In genomic region chr2:62321890-62322289, GRCh38 we compare ENCODE assay signal across 24 cellular contexts.
DNase-seq lines count a peak whose midpoint lies in the region; ATAC-seq and TF ChIP-seq lines count a peak whose summit lies in the region.
"Had no signal": no experiment of that assay in that cellular context is flagged by ENCODE, and none has a peak within 500 bp of the region (broad histone marks: within the 10 kb centered on the region; RNA-seq: fewer than 3 reads in every experiment).

No MANE protein-coding gene starts in this region.

- no peaks in the 10 kb centered on the region for H3K27me3 Mint-ChIP-seq in activated naive CD8-positive, alpha-beta T cell treated with anti-CD3 and anti-CD28 coated beads, Interleukin-2, amount 50 U/mL, for 24 hours
- H3K27me3 Mint-ChIP-seq: CD4-positive, alpha-beta memory T cell; IgD-negative memory B cell; progenitor cell of endocrine pancreas; T-helper 17 cell had no signal

- no peak for DNase-seq in activated naive CD8-positive, alpha-beta T cell treated with anti-CD3 and anti-CD28 coated beads, Interleukin-2, amount 50 U/mL, for 24 hours
- DNase-seq in stimulated activated effector memory CD8-positive, alpha-beta T cell treated with anti-CD3 and anti-CD28 coated beads, Interleukin-12 subunit alpha, Interleukin-12 subunit beta, amount 100 ng/mL, for 72 hours (ENCODE audit: low spot score in 2 of 2) = no peak
- no peak for DNase-seq in erythroblast (lab: John Stamatoyannopoulos, UW)
- DNase-seq: activated CD4-positive, alpha-beta T cell treated with anti-CD3 and anti-CD28 coated beads, Interleukin-2, amount 50 U/mL, for 48 hours; activated naive CD4-positive, alpha-beta T cell; activated T-cell treated with anti-CD3 and anti-CD28 coated beads for 4 hours; aorta; CD4-positive, alpha-beta memory T cell; central memory CD4-positive, alpha-beta T cell; DMS 273 treated with DMSO at 0.1 percent for 48 hours; dorsolateral prefrontal cortex; foreskin fibroblast; left ventricle myocardium superior; mucosa of descending colon; NCI-H510A; NK-92 treated with Interleukin-12 subunit alpha and Interleukin-12 subunit beta, amount 100 ng/mL, for 24 hours; sigmoid colon; T-helper 17 cell had no signal

- H3K9me3 Mint-ChIP-seq in activated naive CD8-positive, alpha-beta T cell treated with anti-CD3 and anti-CD28 coated beads, Interleukin-2, amount 50 U/mL, for 24 hours = peaks cover 10% of the 10 kb centered on the region
- no peaks in the 10 kb centered on the region for H3K9me3 Mint-ChIP-seq in stimulated activated effector memory CD8-positive, alpha-beta T cell treated with anti-CD3 and anti-CD28 coated beads, Interleukin-12 subunit alpha, Interleukin-12 subunit beta, amount 100 ng/mL, for 72 hours

- peak overlapping the region; percentile 80 for H3K27ac Mint-ChIP-seq in activated naive CD8-positive, alpha-beta T cell treated with anti-CD3 and anti-CD28 coated beads, Interleukin-2, amount 50 U/mL, for 24 hours
- no peak overlapping the region for H3K27ac Mint-ChIP-seq in stimulated activated effector memory CD8-positive, alpha-beta T cell treated with anti-CD3 and anti-CD28 coated beads, Interleukin-12 subunit alpha, Interleukin-12 subunit beta, amount 100 ng/mL, for 72 hours
- H3K27ac Mint-ChIP-seq: IgD-negative memory B cell, progenitor cell of endocrine pancreas, T-helper 17 cell had no signal

- H3K36me3 Mint-ChIP-seq in activated naive CD8-positive, alpha-beta T cell treated with anti-CD3 and anti-CD28 coated beads, Interleukin-2, amount 50 U/mL, for 24 hours (ENCODE audit: low read depth) = peaks cover 1% of the 10 kb centered on the region
- no peaks in the 10 kb centered on the region for H3K36me3 Mint-ChIP-seq in stimulated activated effector memory CD8-positive, alpha-beta T cell treated with anti-CD3 and anti-CD28 coated beads, Interleukin-12 subunit alpha, Interleukin-12 subunit beta, amount 100 ng/mL, for 72 hours
- H3K36me3 Mint-ChIP-seq: CD4-positive, alpha-beta memory T cell had no signal

- H3K4me3 Mint-ChIP-seq in activated naive CD8-positive, alpha-beta T cell treated with anti-CD3 and anti-CD28 coated beads, Interleukin-2, amount 50 U/mL, for 24 hours = no peak overlapping the region
- H3K4me3 Mint-ChIP-seq in stimulated activated effector memory CD8-positive, alpha-beta T cell treated with anti-CD3 and anti-CD28 coated beads, Interleukin-12 subunit alpha, Interleukin-12 subunit beta, amount 100 ng/mL, for 72 hours = no peak overlapping the region
- H3K4me3 Mint-ChIP-seq: CD4-positive, alpha-beta memory T cell; IgD-negative memory B cell; T-helper 17 cell had no signal

- TF ChIP-seq POLR2A in erythroblast (IDR thresholded peaks at IDR 0.05; ENCODE audit: low read length) = no peak

- peak; percentile 61 for ATAC-seq in GM18511 (IDR thresholded peaks at IDR 0.05; ENCODE audit: unreplicated experiment)
- peak; percentile 69 for ATAC-seq in HG02610 (IDR thresholded peaks at IDR 0.05; ENCODE audit: unreplicated experiment)
- ATAC-seq in activated naive CD8-positive, alpha-beta T cell treated with anti-CD3 and anti-CD28 coated beads, Interleukin-2, amount 50 U/mL, for 24 hours = peak; percentile 90
- peak; percentile 79 for ATAC-seq in stimulated activated effector memory CD8-positive, alpha-beta T cell treated with anti-CD3 and anti-CD28 coated beads, Interleukin-12 subunit alpha, Interleukin-12 subunit beta, amount 100 ng/mL, for 72 hours
- ATAC-seq in HG02623 (IDR thresholded peaks at IDR 0.05; ENCODE audit: unreplicated experiment) = no peak
- no peak for ATAC-seq in GM21528 (IDR thresholded peaks at IDR 0.05; ENCODE audit: low FRiP score, unreplicated experiment)
- ATAC-seq: left ventricle myocardium superior, mucosa of descending colon, T-helper 17 cell had no signal

- H3K4me1 Mint-ChIP-seq in activated naive CD8-positive, alpha-beta T cell treated with anti-CD3 and anti-CD28 coated beads, Interleukin-2, amount 50 U/mL, for 24 hours = peaks cover 34% of the 10 kb centered on the region
- H3K4me1 Mint-ChIP-seq in stimulated activated effector memory CD8-positive, alpha-beta T cell treated with anti-CD3 and anti-CD28 coated beads, Interleukin-12 subunit alpha, Interleukin-12 subunit beta, amount 100 ng/mL, for 72 hours = peaks cover 22% of the 10 kb centered on the region

Comparison
In these comparisons a context has a peak if more than half of its experiments do, and no peak if none do; other contexts are left out.
1. ATAC-seq: peak in GM18511 (single experiment), HG02610 (single experiment), activated naive CD8-positive, alpha-beta T cell treated with anti-CD3 and anti-CD28 coated beads, Interleukin-2, amount 50 U/mL, for 24 hours (single experiment) and stimulated activated effector memory CD8-positive, alpha-beta T cell treated with anti-CD3 and anti-CD28 coated beads, Interleukin-12 subunit alpha, Interleukin-12 subunit beta, amount 100 ng/mL, for 72 hours (single experiment); none in HG02623 (single experiment) and GM21528 (single experiment).